Comparison of ENCODE assay signal across 10 cellular contexts in genomic region chr19:17686027-17686511, GRCh38. TPM values are rescaled to one million over a fixed set of nuclear protein-coding genes. Genes with fewer than 3 reads are reported as not detected.
A peak's percentile ranks its signal among the peaks of the same experiment; 100 is the strongest.
DNase-seq lines count a peak whose midpoint lies in the region; ATAC-seq, FAIRE-seq and TF ChIP-seq lines count a peak whose summit lies in the region.
"Had no signal": no experiment of that assay in that cellular context is flagged by ENCODE, and none has a peak within 500 bp of the region (broad histone marks: within the 10 kb centered on the region; RNA-seq: fewer than 3 reads in every experiment).

No MANE protein-coding gene starts in this region.

- H3K9ac ChIP-seq in K562 (ENCODE audit: insufficient read depth in 1 of 2, low read depth in 2 of 2, low read length in 2 of 2) (no peak overlapping the region), iPS-18a (ENCODE audit: low read length) (peak overlapping the region; percentile 55)

- H3K36me3 ChIP-seq in K562 (ENCODE audit: control insufficient read depth, insufficient read depth, low read length) (no peaks in the 10 kb centered on the region), iPS-18a (ENCODE audit: control insufficient read depth, low read depth, low read length) (no peaks in the 10 kb centered on the region), urinary bladder (ENCODE audit: insufficient read depth) (no peaks in the 10 kb centered on the region)

- H3K4me2 ChIP-seq in K562 (ENCODE audit: insufficient read depth, low read length) = no peak overlapping the region

- H2AFZ ChIP-seq in K562 (ENCODE audit: low read depth, low read length) = no peak overlapping the region

- DNase-seq in left cardiac atrium (peak; percentile 34), Right ventricle myocardium superior (no peak), K562 (ENCODE audit: extremely low read depth in 1 of 4, low spot score in 3 of 4) (peak; percentile 44 to 53 (median 46)), DMS 273 (lab: John Stamatoyannopoulos, UW; ENCODE audit: unreplicated experiment) (no peak), NCI-H1694 (lab: John Stamatoyannopoulos, UW) (no peak), NCI-H2227 (lab: John Stamatoyannopoulos, UW; ENCODE audit: unreplicated experiment) (no peak)
- DNase-seq: activated effector memory CD4-positive, alpha-beta T cell treated with Interleukin-2 at 50 U/mL for 16 hours; stimulated activated CD4-positive, alpha-beta T cell treated with anti-CD3 and anti-CD28 coated beads, Interleukin-2, amount 100 ng/mL, for 48 hours had no signal

- H3K4me3 ChIP-seq in K562 (no peak overlapping the region), iPS-18a (ENCODE audit: low read length) (peak overlapping the region; percentile 78), urinary bladder (ENCODE audit: low read depth, low read length) (peak overlapping the region; percentile 1)

- no TSS peak for BruUV-seq in K562 (replicated peaks; lab: Mats Ljungman, UMichigan)

- H3K4me1 ChIP-seq in K562 (replicated peaks in 1 of 2; ENCODE audit: control insufficient read depth in 2 of 2, insufficient read depth in 2 of 2, low read length in 2 of 2) = peaks cover 0 to 24% of the 10 kb centered on the region in 2 experiments; a peak in 3 of 5 replicates
- peaks cover 13% of the 10 kb centered on the region for H3K4me1 ChIP-seq in iPS-18a (ENCODE audit: control insufficient read depth, low read depth, low read length)
- no peaks in the 10 kb centered on the region for H3K4me1 ChIP-seq in urinary bladder (ENCODE audit: insufficient read depth)

- no peak for TF ChIP-seq CTCF in K562 (IDR thresholded peaks at IDR 0.05 in 2 of 3, conservative IDR thresholded peaks at IDR 0.05 in 1 of 3; ENCODE audit: insufficient read depth in 2 of 3, low read depth in 1 of 3, low read length in 3 of 3)

- intact Hi-C loops in left cardiac atrium (cut with DNase I) = no loop called here
- intact Hi-C loops in Right ventricle myocardium superior (cut with DNase I) = no loop called here
- intact Hi-C loops in K562 (cut with micrococcal nuclease) = no loop called here

- no peak for TF ChIP-seq RAD21 in K562 (CRISPR knock-in tag; conservative IDR thresholded peaks at IDR 0.05 in 1 of 2, IDR thresholded peaks at IDR 0.05 in 1 of 2)

- TF ChIP-seq POLR2A in K562 (conservative IDR thresholded peaks at IDR 0.05) = no peak

- ATAC-seq in left cardiac atrium (no peak), Right ventricle myocardium superior (ENCODE audit: poor library complexity) (no peak), K562 (no peak)

- no peaks in the 10 kb centered on the region for H3K9me1 ChIP-seq in K562 (ENCODE audit: control insufficient read depth, insufficient read depth, low read length)

- POLR2A ChIA-PET in K562 (lab: Yijun Ruan, JAX) = no interaction called here

- H3K27me3 ChIP-seq in K562 (ENCODE audit: control insufficient read depth in 2 of 2, insufficient read depth in 2 of 2, low read length in 2 of 2) (peaks cover 3 to 19% of the 10 kb centered on the region in 2 experiments; a peak in 4 of 5 replicates), iPS-18a (ENCODE audit: control insufficient read depth, insufficient read depth, low read length) (no peaks in the 10 kb centered on the region)

- in situ Hi-C loops in K562 (cut with MboI) = no loop called here

- no peak for FAIRE-seq in K562 (lab: Jason Lieb, UNC)

- peaks cover 17% of the 10 kb centered on the region for H4K20me1 ChIP-seq in K562 (replicated peaks; ENCODE audit: control insufficient read depth, insufficient read depth, low read length)

- H3K9me3 ChIP-seq in K562 (replicated peaks; ENCODE audit: control insufficient read depth, insufficient read depth, low read depth, low read length) = no peaks in the 10 kb centered on the region
- H3K9me3 ChIP-seq in iPS-18a (ENCODE audit: control insufficient read depth, low read depth, low read length) = no peaks in the 10 kb centered on the region

- no peaks in the 10 kb centered on the region for H3K79me2 ChIP-seq in K562 (ENCODE audit: control insufficient read depth, insufficient read depth, low read length)

- H3K27ac ChIP-seq in K562 (ENCODE audit: extremely low read depth, low read depth, low read length) (no peak overlapping the region), iPS-18a (ENCODE audit: low read length) (peak overlapping the region; percentile 59), urinary bladder (ENCODE audit: low read depth) (no peak overlapping the region)

- CTCF ChIA-PET in K562 (lab: Yijun Ruan, JAX; ENCODE audit: low intra/inter-chr PET ratio) = no interaction called here

- 0% methylated on average over 1 of the region's 12 CpGs for WGBS in K562 (ENCODE audit: insufficient coverage, low coverage, missing lambda C conversion rate)
- 0% methylated on average over 12 of the region's 12 CpGs for WGBS in urinary bladder

- TF ChIP-seq EP300 in K562 (IDR thresholded peaks at IDR 0.05; ENCODE audit: low read length) = no peak

TF ChIP-seq in K562, 482 proteins besides CTCF, POLR2A, EP300 and RAD21:
- TF ChIP-seq EGR1 (conservative IDR thresholded peaks at IDR 0.05) (peak; percentile 63), ZNF740 (CRISPR knock-in tag; IDR thresholded peaks at IDR 0.05) (no peak), ZNF740 (tag; IDR thresholded peaks at IDR 0.05) (0 out of 4 replicates have a peak, but pooled peaks of 1 of the 2 experiments have one; percentile 52), IRF9 (tag; IDR thresholded peaks at IDR 0.05) (no peak)
TF ChIP-seq in K562: peak in this region for 2.

RNA-seq across cellular contexts. Expression of gene UNC13A, which starts 2.1 kb away (rescaled TPM):
- under 1 TPM; 0.03 to 0.16 TPM for total RNA-seq in left cardiac atrium
- total RNA-seq in Right ventricle myocardium superior = 0.05 TPM
- total RNA-seq in K562 (2011; cell fraction: chromatin; rRNA removed; ENCODE audit: low replicate concordance) = 5.0 and 12.3 TPM in 2 replicates
- 2.5 and 5.7 TPM in 2 replicates for total RNA-seq in K562 (2011; cell fraction: nucleolus; rRNA removed)
- total RNA-seq in K562 (2011; cell fraction: nucleoplasm; rRNA removed) = 2.9 and 4.6 TPM in 2 replicates
- 0.24 and 0.27 TPM in 2 replicates for total RNA-seq in K562 (2014; rRNA removed)
- total RNA-seq in K562 (2014; rRNA removed; fragmentation: Illumina TruSeq; extraction: Trizol) = 0.18 and 0.19 TPM in 2 replicates
- total RNA-seq in K562 (2015; rRNA removed; fragmentation: Illumina TruSeq; extraction: Trizol) = 0.15 and 0.25 TPM in 2 replicates
- 0.13 and 0.38 TPM in 2 replicates for total RNA-seq in K562 (2021)
- 0.34 and 1.0 TPM in 2 replicates for polyA plus RNA-seq in K562 (2011; rRNA removed)
- 0.24 and 0.81 TPM in 2 replicates for polyA plus RNA-seq in K562 (2011; cell fraction: cytosol; rRNA removed)
- 1.5 and 8.3 TPM in 2 replicates for polyA plus RNA-seq in K562 (2011; cell fraction: nucleus; rRNA removed)
- polyA plus RNA-seq in K562 (2012) = 0.28 and 0.66 TPM in 2 replicates
- 0.28 and 0.31 TPM in 2 replicates for polyA plus RNA-seq in K562 (2014; fragmentation: Illumina TruSeq; extraction: Trizol)
- polyA plus RNA-seq in K562 (2014; fragmentation: Nextera tagmentation; extraction: Ambion mirVana) = under 1 TPM; 0.03 to 0.04 TPM
- polyA plus RNA-seq in K562 (2014; rRNA removed) = 0.16 and 0.20 TPM in 2 replicates
- 0.63 and 1.4 TPM in 2 replicates for polyA minus RNA-seq in K562 (2011; rRNA and poly(A)+ RNA removed)
- 0.27 and 0.95 TPM in 2 replicates for polyA minus RNA-seq in K562 (2011; cell fraction: cytosol; rRNA and poly(A)+ RNA removed)
- polyA minus RNA-seq in K562 (2011; cell fraction: nucleus; rRNA and poly(A)+ RNA removed) = 1.1 and 2.3 TPM in 2 replicates
- 0.48 TPM for total RNA-seq in urinary bladder
- 0.25 TPM for polyA plus RNA-seq in urinary bladder

RNA-seq across cellular contexts. Expression of gene MAP1S, which starts 33.2 kb away (rescaled TPM):
- total RNA-seq in left cardiac atrium (10 to 100 TPM; 33.6 to 40.8 TPM), Right ventricle myocardium superior (25.1 TPM), K562 (2014; rRNA removed) (23.0 and 36.9 TPM in 2 replicates), K562 (2014; rRNA removed; fragmentation: Illumina TruSeq; extraction: Trizol) (3.0 and 5.3 TPM in 2 replicates), K562 (2015; rRNA removed; fragmentation: Illumina TruSeq; extraction: Trizol) (9.5 and 11.0 TPM in 2 replicates), K562 (2021) (79.8 and 81.0 TPM in 2 replicates), urinary bladder (26.8 TPM)
- 19.7 and 56.1 TPM in 2 replicates for total RNA-seq in K562 (2011; cell fraction: chromatin; rRNA removed; ENCODE audit: low replicate concordance)
- total RNA-seq in K562 (2011; cell fraction: nucleolus; rRNA removed) = 33.4 and 40.5 TPM in 2 replicates
- 34.0 and 46.6 TPM in 2 replicates for total RNA-seq in K562 (2011; cell fraction: nucleoplasm; rRNA removed)
- polyA plus RNA-seq in K562 (2011; rRNA removed) (5.9 and 18.2 TPM in 2 replicates), K562 (2014; fragmentation: Illumina TruSeq; extraction: Trizol) (33.0 and 48.4 TPM in 2 replicates), K562 (2014; fragmentation: Nextera tagmentation; extraction: Ambion mirVana) (1 to 10 TPM; 2.0 to 3.0 TPM), K562 (2014; rRNA removed) (12.2 and 13.9 TPM in 2 replicates), urinary bladder (34.4 TPM)
- 11.0 and 28.6 TPM in 2 replicates for polyA plus RNA-seq in K562 (2011; cell fraction: cytosol; rRNA removed)
- 17.9 and 37.4 TPM in 2 replicates for polyA plus RNA-seq in K562 (2011; cell fraction: nucleus; rRNA removed)
- 85.3 and 93.8 TPM in 2 replicates for polyA plus RNA-seq in K562 (2012)
- polyA minus RNA-seq in K562 (2011; rRNA and poly(A)+ RNA removed) = 12.8 and 15.3 TPM in 2 replicates
- polyA minus RNA-seq in K562 (2011; cell fraction: cytosol; rRNA and poly(A)+ RNA removed) = 65.8 and 95.4 TPM in 2 replicates
- polyA minus RNA-seq in K562 (2011; cell fraction: nucleus; rRNA and poly(A)+ RNA removed) = 15.6 and 19.3 TPM in 2 replicates

Comparison
In these comparisons a context has a peak if more than half of its experiments do, and no peak if none do; other contexts are left out.
1. DNase-seq: peak in left cardiac atrium (single experiment) and K562 (4 of 4); none in Right ventricle myocardium superior (single experiment), DMS 273 (single experiment), NCI-H1694 (single experiment) and NCI-H2227 (single experiment).